Comparison of ENCODE assay signal across 32 cellular contexts in genomic region chr20:15909995-15910394, GRCh38.
"Had no signal": no experiment of that assay in that cellular context is flagged by ENCODE, and none has a peak within 500 bp of the region (broad histone marks: within the 10 kb centered on the region; RNA-seq: fewer than 3 reads in every experiment).

No MANE protein-coding gene starts in this region.

- H3K27ac ChIP-seq: neutrophil, pancreas, psoas muscle, skin epidermis, spleen, suprapubic skin, testis, tibial artery, transverse colon, upper lobe of right lung, vagina had no signal

- H3K4me2 ChIP-seq: smooth muscle cell had no signal

- H3K36me3 Mint-ChIP-seq: naive thymus-derived CD8-positive, alpha-beta T cell; natural killer cell treated with Interleukin-12 subunit alpha and Interleukin-12 subunit beta and Interleukin-15 and Interleukin-18, amount 100 ng/mL, for 72 hours; type B pancreatic cell had no signal

- ATAC-seq: naive thymus-derived CD8-positive, alpha-beta T cell; natural killer cell treated with Interleukin-12 subunit alpha and Interleukin-12 subunit beta and Interleukin-15 and Interleukin-18, amount 100 ng/mL, for 72 hours; pancreas; psoas muscle; right cardiac atrium; sciatic nerve; stimulated activated memory B cell treated with anti-CD40 and anti-IgM and Interleukin-4, amounts not matched to agents 10 μg/mL and 1 μg/mL and 100 μg/mL, for 72 hours; stimulated activated naive CD8-positive, alpha-beta T cell treated with anti-CD3 and anti-CD28 coated beads, Interleukin-15, amount 100 ng/mL, for 72 hours; stimulated activated naive CD8-positive, alpha-beta T cell treated with anti-CD3 and anti-CD28 coated beads, Interleukin-15, Interleukin-2, amounts not matched to agents 100 U/mL and 50 U/mL, for 24 hours; upper lobe of right lung had no signal

- H3K27ac Mint-ChIP-seq: naive thymus-derived CD8-positive, alpha-beta T cell; natural killer cell treated with Interleukin-12 subunit alpha and Interleukin-12 subunit beta and Interleukin-15 and Interleukin-18, amount 100 ng/mL, for 72 hours; nephron progenitor cell; progenitor cell of endocrine pancreas; stimulated activated naive CD8-positive, alpha-beta T cell treated with anti-CD3 and anti-CD28 coated beads, Interleukin-15, amount 100 ng/mL, for 72 hours; type B pancreatic cell had no signal

- H3K27me3 Mint-ChIP-seq: naive thymus-derived CD8-positive, alpha-beta T cell; progenitor cell of endocrine pancreas; stimulated activated memory B cell treated with anti-CD40 and anti-IgM and Interleukin-4, amounts not matched to agents 10 μg/mL and 1 μg/mL and 100 μg/mL, for 72 hours; stimulated activated naive CD8-positive, alpha-beta T cell treated with anti-CD3 and anti-CD28 coated beads, Interleukin-15, amount 100 ng/mL, for 72 hours; type B pancreatic cell had no signal

- H3K9me3 ChIP-seq: neutrophil, pancreas, psoas muscle, spleen, suprapubic skin, testis, tibial artery, transverse colon, upper lobe of right lung, vagina had no signal

- DNase-seq: naive thymus-derived CD8-positive, alpha-beta T cell; nephron progenitor cell; nucleus accumbens; pancreas; posterior cingulate gyrus; psoas muscle; right cardiac atrium; spleen; stimulated activated CD4-positive, alpha-beta T cell treated with anti-CD3 and anti-CD28 coated beads, Interleukin-12 subunit alpha, Interleukin-12 subunit beta, amount 100 ng/mL, for 4 hours; stimulated activated CD4-positive, alpha-beta T cell treated with anti-CD3 and anti-CD28 coated beads, Interleukin-1b, Interleukin-23, amount 100 ng/mL, for 48 hours; stimulated activated CD4-positive, alpha-beta T cell treated with anti-CD3 and anti-CD28 coated beads, Interleukin-4, amount 100 ng/mL, for 1 hour; stimulated activated CD4-positive, alpha-beta T cell treated with anti-CD3 and anti-CD28 coated beads, Interleukin-4, amount 100 ng/mL, for 4 hours; stimulated activated CD8-positive, alpha-beta memory T cell treated with anti-CD3 and anti-CD28 coated beads, Interleukin-4, amount 100 ng/mL, for 48 hours; stimulated activated naive CD4-positive, alpha-beta T cell; stimulated activated naive CD8-positive, alpha-beta T cell treated with anti-CD3 and anti-CD28 coated beads, Interleukin-15, amount 100 ng/mL, for 72 hours; stimulated activated naive CD8-positive, alpha-beta T cell treated with anti-CD3 and anti-CD28 coated beads, Interleukin-15, Interleukin-2, amounts not matched to agents 100 U/mL and 50 U/mL, for 24 hours; substantia nigra; testis; tibial artery; transverse colon; upper lobe of right lung had no signal

- FAIRE-seq: pancreas had no signal

- H3K27me3 ChIP-seq: neutrophil, pancreas, spleen, suprapubic skin, testis, tibial artery, transverse colon, upper lobe of right lung, vagina had no signal

- H3K4me3 Mint-ChIP-seq: naive thymus-derived CD8-positive, alpha-beta T cell; natural killer cell treated with Interleukin-12 subunit alpha and Interleukin-12 subunit beta and Interleukin-15 and Interleukin-18, amount 100 ng/mL, for 72 hours; nephron progenitor cell; neural crest cell; stimulated activated memory B cell treated with anti-CD40 and anti-IgM and Interleukin-4, amounts not matched to agents 10 μg/mL and 1 μg/mL and 100 μg/mL, for 72 hours; stimulated activated naive CD8-positive, alpha-beta T cell treated with anti-CD3 and anti-CD28 coated beads, Interleukin-15, amount 100 ng/mL, for 72 hours; type B pancreatic cell had no signal

- H3K9me3 Mint-ChIP-seq: natural killer cell treated with Interleukin-12 subunit alpha and Interleukin-12 subunit beta and Interleukin-15 and Interleukin-18, amount 100 ng/mL, for 72 hours; nephron progenitor cell; type B pancreatic cell had no signal

- H3K4me3 ChIP-seq: pancreas, psoas muscle, skin epidermis, smooth muscle cell, spleen, suprapubic skin, testis, tibial artery, transverse colon, upper lobe of right lung, vagina had no signal

- H3K36me3 ChIP-seq: neutrophil, pancreas, spleen, suprapubic skin, tibial artery, transverse colon, upper lobe of right lung, vagina had no signal

- H3K4me1 Mint-ChIP-seq: naive thymus-derived CD8-positive, alpha-beta T cell; nephron progenitor cell; neural crest cell; stimulated activated naive CD8-positive, alpha-beta T cell treated with anti-CD3 and anti-CD28 coated beads, Interleukin-15, amount 100 ng/mL, for 72 hours had no signal

- H3K4me1 ChIP-seq: pancreas, psoas muscle, spleen, suprapubic skin, testis, upper lobe of right lung, vagina had no signal
